Comparison of ENCODE assay signal across 1 cellular context in genomic region chr14:54509546-54510501, GRCh38.
TF ChIP-seq lines count a peak whose summit lies in the region.

Gene CGRRF1 (plus strand): TSS chr14:54509906. CDS start chr14:54509960, 54 bp downstream.

TF ChIP-seq in HepG2, 621 proteins besides CTCF, POLR2A, EP300 and RAD21 (continued from another document and continues in another):
- no peak for TF ChIP-seq ZHX1 (CRISPR knock-in tag; IDR thresholded peaks at IDR 0.05; ENCODE audit: low read depth)
- TF ChIP-seq GMEB1 (CRISPR knock-in tag; IDR thresholded peaks at IDR 0.05; ENCODE audit: borderline replicate concordance), result peak; percentile 80
- TF ChIP-seq IKZF5 (CRISPR knock-in tag; IDR thresholded peaks at IDR 0.05), result peak; percentile 71; the same call in 1 of the 2 replicates
- TF ChIP-seq EHMT2 (IDR thresholded peaks at IDR 0.05; ENCODE audit: borderline replicate concordance, low read depth, low read length), result no peak; the same call in 1 of the 2 replicates
- TF ChIP-seq KLF16 (CRISPR knock-in tag; IDR thresholded peaks at IDR 0.05), result peak in 1 of 2 experiments; percentile 89; a peak in 2 of 4 replicates
- TF ChIP-seq, protein P1, sequence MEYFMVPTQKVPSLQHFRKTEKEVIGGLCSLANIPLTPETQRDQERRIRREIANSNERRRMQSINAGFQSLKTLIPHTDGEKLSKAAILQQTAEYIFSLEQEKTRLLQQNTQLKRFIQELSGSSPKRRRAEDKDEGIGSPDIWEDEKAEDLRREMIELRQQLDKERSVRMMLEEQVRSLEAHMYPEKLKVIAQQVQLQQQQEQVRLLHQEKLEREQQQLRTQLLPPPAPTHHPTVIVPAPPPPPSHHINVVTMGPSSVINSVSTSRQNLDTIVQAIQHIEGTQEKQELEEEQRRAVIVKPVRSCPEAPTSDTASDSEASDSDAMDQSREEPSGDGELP (IDR thresholded peaks at IDR 0.05; ENCODE audit: borderline replicate concordance, low read depth), result peak; percentile 46; the same call in 1 of the 2 replicates
- no peak for TF ChIP-seq JUNB (CRISPR knock-in tag; IDR thresholded peaks at IDR 0.05; ENCODE audit: borderline replicate concordance)
- TF ChIP-seq KAT7 (CRISPR knock-in tag; IDR thresholded peaks at IDR 0.05; ENCODE audit: borderline replicate concordance), result peak; percentile 77
- TF ChIP-seq ELF1 (CRISPR knock-in tag; IDR thresholded peaks at IDR 0.05), result 0 out of 2 replicates have a peak, but pooled peaks have one; percentile 34
- no peak for TF ChIP-seq MNT (IDR thresholded peaks at IDR 0.05)
- peak; percentile 82 for TF ChIP-seq HDAC1 (CRISPR knock-in tag; IDR thresholded peaks at IDR 0.05)
- TF ChIP-seq ATF4 (CRISPR knock-in tag; IDR thresholded peaks at IDR 0.05), result 0 out of 4 replicates have a peak, but pooled peaks of 1 of the 2 experiments have one; percentile 21
- TF ChIP-seq ZFP41 (CRISPR knock-in tag; IDR thresholded peaks at IDR 0.05; ENCODE audit: borderline replicate concordance), result no peak
- no peak for TF ChIP-seq EEA1 (CRISPR knock-in tag; IDR thresholded peaks at IDR 0.05; ENCODE audit: borderline replicate concordance)
- no peak for TF ChIP-seq HMGA1 (CRISPR knock-in tag; conservative IDR thresholded peaks at IDR 0.05)
- no peak for TF ChIP-seq STAT6 (CRISPR knock-in tag; IDR thresholded peaks at IDR 0.05; ENCODE audit: borderline replicate concordance)
- peak; percentile 58; the same call in 1 of the 2 replicates for TF ChIP-seq FOXK1 (CRISPR knock-in tag; IDR thresholded peaks at IDR 0.05; ENCODE audit: borderline replicate concordance, low read depth)
- no peak for TF ChIP-seq SMARCE1 (IDR thresholded peaks at IDR 0.05; ENCODE audit: borderline replicate concordance)
- TF ChIP-seq, protein P2, sequence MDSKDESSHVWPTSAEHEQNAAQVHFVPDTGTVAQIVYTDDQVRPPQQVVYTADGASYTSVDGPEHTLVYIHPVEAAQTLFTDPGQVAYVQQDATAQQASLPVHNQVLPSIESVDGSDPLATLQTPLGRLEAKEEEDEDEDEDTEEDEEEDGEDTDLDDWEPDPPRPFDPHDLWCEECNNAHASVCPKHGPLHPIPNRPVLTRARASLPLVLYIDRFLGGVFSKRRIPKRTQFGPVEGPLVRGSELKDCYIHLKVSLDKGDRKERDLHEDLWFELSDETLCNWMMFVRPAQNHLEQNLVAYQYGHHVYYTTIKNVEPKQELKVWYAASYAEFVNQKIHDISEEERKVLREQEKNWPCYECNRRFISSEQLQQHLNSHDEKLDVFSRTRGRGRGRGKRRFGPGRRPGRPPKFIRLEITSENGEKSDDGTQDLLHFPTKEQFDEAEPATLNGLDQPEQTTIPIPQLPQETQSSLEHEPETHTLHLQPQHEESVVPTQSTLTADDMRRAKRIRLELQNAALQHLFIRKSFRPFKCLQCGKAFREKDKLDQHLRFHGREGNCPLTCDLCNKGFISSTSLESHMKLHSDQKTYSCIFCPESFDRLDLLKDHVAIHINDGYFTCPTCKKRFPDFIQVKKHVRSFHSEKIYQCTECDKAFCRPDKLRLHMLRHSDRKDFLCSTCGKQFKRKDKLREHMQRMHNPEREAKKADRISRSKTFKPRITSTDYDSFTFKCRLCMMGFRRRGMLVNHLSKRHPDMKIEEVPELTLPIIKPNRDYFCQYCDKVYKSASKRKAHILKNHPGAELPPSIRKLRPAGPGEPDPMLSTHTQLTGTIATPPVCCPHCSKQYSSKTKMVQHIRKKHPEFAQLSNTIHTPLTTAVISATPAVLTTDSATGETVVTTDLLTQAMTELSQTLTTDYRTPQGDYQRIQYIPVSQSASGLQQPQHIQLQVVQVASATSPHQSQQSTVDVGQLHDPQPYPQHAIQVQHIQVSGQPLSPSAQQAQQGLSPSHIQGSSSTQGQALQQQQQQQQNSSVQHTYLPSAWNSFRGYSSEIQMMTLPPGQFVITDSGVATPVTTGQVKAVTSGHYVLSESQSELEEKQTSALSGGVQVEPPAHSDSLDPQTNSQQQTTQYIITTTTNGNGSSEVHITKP (CRISPR knock-in tag; IDR thresholded peaks at IDR 0.05; ENCODE audit: low read depth), result no peak
- TF ChIP-seq ZNF678 (CRISPR knock-in tag; IDR thresholded peaks at IDR 0.05), result no peak
- peak; percentile 51; the same call in 1 of the 2 replicates for TF ChIP-seq MIXL1 (CRISPR knock-in tag; IDR thresholded peaks at IDR 0.05)
- TF ChIP-seq BRCA1 (CRISPR knock-in tag; IDR thresholded peaks at IDR 0.05), result peak; percentile 87
- TF ChIP-seq YEATS4 (CRISPR knock-in tag; IDR thresholded peaks at IDR 0.05; ENCODE audit: borderline replicate concordance), result peak; percentile 62; the same call in 1 of the 2 replicates
- 0 out of 2 replicates have a peak, but pooled peaks have one; percentile 16 for TF ChIP-seq CEBPG (CRISPR knock-in tag; IDR thresholded peaks at IDR 0.05)
- no peak for TF ChIP-seq TGIF2 (CRISPR knock-in tag; IDR thresholded peaks at IDR 0.05)
- no peak for TF ChIP-seq PRPF4 (IDR thresholded peaks at IDR 0.05; ENCODE audit: low read depth, low read length, poor library complexity, severe bottlenecking)
- 0 out of 2 replicates have a peak, but pooled peaks have one; percentile 14 for TF ChIP-seq ZBTB44 (CRISPR knock-in tag; IDR thresholded peaks at IDR 0.05)
- no peak for TF ChIP-seq FOXK2 (IDR thresholded peaks at IDR 0.05)
- TF ChIP-seq RARA (CRISPR knock-in tag; IDR thresholded peaks at IDR 0.05), result no peak; the same call in 1 of the 2 replicates
- TF ChIP-seq, protein P3, sequence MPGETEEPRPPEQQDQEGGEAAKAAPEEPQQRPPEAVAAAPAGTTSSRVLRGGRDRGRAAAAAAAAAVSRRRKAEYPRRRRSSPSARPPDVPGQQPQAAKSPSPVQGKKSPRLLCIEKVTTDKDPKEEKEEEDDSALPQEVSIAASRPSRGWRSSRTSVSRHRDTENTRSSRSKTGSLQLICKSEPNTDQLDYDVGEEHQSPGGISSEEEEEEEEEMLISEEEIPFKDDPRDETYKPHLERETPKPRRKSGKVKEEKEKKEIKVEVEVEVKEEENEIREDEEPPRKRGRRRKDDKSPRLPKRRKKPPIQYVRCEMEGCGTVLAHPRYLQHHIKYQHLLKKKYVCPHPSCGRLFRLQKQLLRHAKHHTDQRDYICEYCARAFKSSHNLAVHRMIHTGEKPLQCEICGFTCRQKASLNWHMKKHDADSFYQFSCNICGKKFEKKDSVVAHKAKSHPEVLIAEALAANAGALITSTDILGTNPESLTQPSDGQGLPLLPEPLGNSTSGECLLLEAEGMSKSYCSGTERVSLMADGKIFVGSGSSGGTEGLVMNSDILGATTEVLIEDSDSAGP (CRISPR knock-in tag; IDR thresholded peaks at IDR 0.05; ENCODE audit: borderline replicate concordance), result peak; percentile 95
- TF ChIP-seq ZNF207 (IDR thresholded peaks at IDR 0.05; ENCODE audit: borderline replicate concordance), result no peak
- TF ChIP-seq, protein P4, sequence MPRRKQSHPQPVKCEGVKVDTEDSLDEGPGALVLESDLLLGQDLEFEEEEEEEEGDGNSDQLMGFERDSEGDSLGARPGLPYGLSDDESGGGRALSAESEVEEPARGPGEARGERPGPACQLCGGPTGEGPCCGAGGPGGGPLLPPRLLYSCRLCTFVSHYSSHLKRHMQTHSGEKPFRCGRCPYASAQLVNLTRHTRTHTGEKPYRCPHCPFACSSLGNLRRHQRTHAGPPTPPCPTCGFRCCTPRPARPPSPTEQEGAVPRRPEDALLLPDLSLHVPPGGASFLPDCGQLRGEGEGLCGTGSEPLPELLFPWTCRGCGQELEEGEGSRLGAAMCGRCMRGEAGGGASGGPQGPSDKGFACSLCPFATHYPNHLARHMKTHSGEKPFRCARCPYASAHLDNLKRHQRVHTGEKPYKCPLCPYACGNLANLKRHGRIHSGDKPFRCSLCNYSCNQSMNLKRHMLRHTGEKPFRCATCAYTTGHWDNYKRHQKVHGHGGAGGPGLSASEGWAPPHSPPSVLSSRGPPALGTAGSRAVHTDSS (CRISPR knock-in tag; conservative IDR thresholded peaks at IDR 0.05), result no peak
- peak; percentile 20; the same call in 1 of the 2 replicates for TF ChIP-seq ZNF143 (CRISPR knock-in tag; IDR thresholded peaks at IDR 0.05)
- TF ChIP-seq HNRNPUL1 (IDR thresholded peaks at IDR 0.05; ENCODE audit: low read depth, low read length), result no peak
- TF ChIP-seq ZNF839 (CRISPR knock-in tag; IDR thresholded peaks at IDR 0.05; ENCODE audit: borderline replicate concordance), result 0 out of 2 replicates have a peak, but pooled peaks have one; percentile 44
- no peak for TF ChIP-seq ZNF615 (CRISPR knock-in tag; IDR thresholded peaks at IDR 0.05; ENCODE audit: borderline replicate concordance)
